In genomic region chr2:227517724-227518123, GRCh38 we compare ENCODE assay signal across 15 cellular contexts. TPM values are rescaled to one million over a fixed set of nuclear protein-coding genes. Genes with fewer than 3 reads are reported as not detected.
A peak's percentile ranks its signal among the peaks of the same experiment; 100 is the strongest.
DNase-seq lines count a peak whose midpoint lies in the region; ATAC-seq, FAIRE-seq and TF ChIP-seq lines count a peak whose summit lies in the region.
"Had no signal": no experiment of that assay in that cellular context is flagged by ENCODE, and none has a peak within 500 bp of the region (broad histone marks: within the 10 kb centered on the region; RNA-seq: fewer than 3 reads in every experiment).

No MANE protein-coding gene starts in this region.

- no peak overlapping the region for H3K18ac ChIP-seq in H9 (ENCODE audit: insufficient read length, low read depth, low read length)

- no peak overlapping the region for H2BK20ac ChIP-seq in H9 (ENCODE audit: low read depth, low read length, poor library complexity, severe bottlenecking)

- H3K9ac ChIP-seq in astrocyte (ENCODE audit: low read length) (no peak overlapping the region), H9 (ENCODE audit: extremely low read depth, insufficient read length, low read length) (no peak overlapping the region)

- H3K27me3 ChIP-seq in astrocyte (ENCODE audit: insufficient read depth, low read length) (no peaks in the 10 kb centered on the region), sigmoid colon (no peaks in the 10 kb centered on the region), H9 (ENCODE audit: insufficient read depth, low read length) (no peaks in the 10 kb centered on the region)

- H4K91ac ChIP-seq in H9 (ENCODE audit: insufficient read length, low read depth, low read length) = no peak overlapping the region

- no peak overlapping the region for H4K5ac ChIP-seq in H9 (ENCODE audit: insufficient read length, low read depth, low read length)

- no peak for DNase-seq in A549 (ENCODE audit: low read depth in 1 of 2, low spot score in 1 of 2)
- no peak for DNase-seq in GM19239 (ENCODE audit: insufficient read length, low spot score)
- no peak for DNase-seq in astrocyte (ENCODE audit: low read depth)
- DNase-seq in sigmoid colon = no peak
- no peak for DNase-seq in H9
- no peak for DNase-seq in stimulated activated CD8-positive, alpha-beta memory T cell treated with anti-CD3 and anti-CD28 coated beads, Interleukin-4, amount 100 ng/mL, for 48 hours
- DNase-seq in naive thymus-derived CD8-positive, alpha-beta T cell = no peak
- DNase-seq: CD4-positive, alpha-beta memory T cell; DMS79 treated with DMSO at 0.1 percent for 48 hours; NCI-H1048; NCI-H1436 treated with DMSO at 0.1 percent for 48 hours; NCI-H2081; NCI-H748 treated with DMSO at 0.1 percent for 48 hours; OCI-M1; RPMI8226 had no signal

- H2AFZ ChIP-seq in astrocyte (ENCODE audit: low read depth, low read length) (no peak overlapping the region), H9 (ENCODE audit: low read length) (no peak overlapping the region)

- no peak for TF ChIP-seq RAD21 in A549 (conservative IDR thresholded peaks at IDR 0.05 in 1 of 2, IDR thresholded peaks at IDR 0.05 in 1 of 2)

- no peak overlapping the region for H3K27ac ChIP-seq in A549
- no peak overlapping the region for H3K27ac ChIP-seq in astrocyte (ENCODE audit: low read depth, low read length)
- peak overlapping the region in 3 of 4 donors; percentile 44 to 55 (median 49) for H3K27ac ChIP-seq in sigmoid colon
- no peak overlapping the region for H3K27ac ChIP-seq in H9 (ENCODE audit: insufficient read length, low read depth, low read length)

- TF ChIP-seq CTCF in A549 (IDR thresholded peaks at IDR 0.05) (no peak), astrocyte (IDR thresholded peaks at IDR 0.05; ENCODE audit: insufficient read depth, low read depth, low read length) (no peak), sigmoid colon (IDR thresholded peaks at IDR 0.05) (no peak), H9 (conservative IDR thresholded peaks at IDR 0.05) (no peak)

- H3K4me3 ChIP-seq in A549 (no peak overlapping the region), astrocyte (ENCODE audit: insufficient read depth, low read depth, low read length) (no peak overlapping the region), sigmoid colon (no peak overlapping the region)

- H3K4me1 Mint-ChIP-seq in astrocyte (ENCODE audit: low read depth, unreplicated experiment) = peaks cover 40% of the 10 kb centered on the region
- H3K4me1 Mint-ChIP-seq in H9 = peaks cover 34 to 40% of the 10 kb centered on the region in 2 experiments
- peaks cover 27 to 82% (median 58%) of the 10 kb centered on the region in 4 donors for H3K4me1 Mint-ChIP-seq in naive thymus-derived CD8-positive, alpha-beta T cell

- no peak overlapping the region for H2BK15ac ChIP-seq in H9 (ENCODE audit: low read depth, low read length)

- H3K79me2 ChIP-seq in astrocyte (ENCODE audit: insufficient read depth, low read length) (peaks cover 97% of the 10 kb centered on the region), H9 (ENCODE audit: insufficient read depth, low read length) (peaks cover 15% of the 10 kb centered on the region; the same call in 1 of the 2 replicates)

- TF ChIP-seq EP300 in A549 (IDR thresholded peaks at IDR 0.05) (no peak), sigmoid colon (IDR thresholded peaks at IDR 0.05) (no peak)

- H3K4me2 ChIP-seq in A549 (peak overlapping the region; percentile 19), astrocyte (ENCODE audit: low read length) (peak overlapping the region; percentile 13), H9 (ENCODE audit: insufficient read depth, insufficient read length, low read length) (no peak overlapping the region)

- H2BK12ac ChIP-seq in H9 (ENCODE audit: insufficient read length, low read depth, low read length) = no peak overlapping the region

- H3K27me3 Mint-ChIP-seq in astrocyte (ENCODE audit: low read depth, unreplicated experiment) = no peaks in the 10 kb centered on the region
- H3K27me3 Mint-ChIP-seq in H9 (ENCODE audit: low read depth) = no peaks in the 10 kb centered on the region
- H3K27me3 Mint-ChIP-seq in naive thymus-derived CD8-positive, alpha-beta T cell = no peaks in the 10 kb centered on the region
- H3K27me3 Mint-ChIP-seq: CD4-positive, alpha-beta memory T cell had no signal

- no peak overlapping the region for H3K4ac ChIP-seq in H9 (ENCODE audit: low read depth, low read length)

- H3K14ac ChIP-seq in H9 (ENCODE audit: insufficient read depth, low read length) = no peak overlapping the region

- H3K56ac ChIP-seq in H9 (ENCODE audit: insufficient read length, low read depth, low read length) = no peak overlapping the region

- H3K4me1 ChIP-seq in A549 = peaks cover 83% of the 10 kb centered on the region
- H3K4me1 ChIP-seq in astrocyte (ENCODE audit: insufficient read depth, low read length) = peaks cover 4% of the 10 kb centered on the region
- peaks cover 0 to 52% (median 48%) of the 10 kb centered on the region in 4 donors for H3K4me1 ChIP-seq in sigmoid colon
- no peaks in the 10 kb centered on the region for H3K4me1 ChIP-seq in H9 (ENCODE audit: insufficient read depth, low read length)

- no peak overlapping the region for H2BK5ac ChIP-seq in H9 (ENCODE audit: insufficient read length, low read length)

- H4K8ac ChIP-seq in H9 (replicated peaks; ENCODE audit: insufficient read length, low read depth, low read length) = no peak overlapping the region

- H4K20me1 ChIP-seq in astrocyte (ENCODE audit: insufficient read depth, low read length) = peaks cover 82% of the 10 kb centered on the region
- no peaks in the 10 kb centered on the region for H4K20me1 ChIP-seq in H9 (ENCODE audit: control insufficient read depth, insufficient read depth, insufficient read length)

- H3K36me3 ChIP-seq in astrocyte (ENCODE audit: insufficient read depth, low read length) (peaks cover 10% of the 10 kb centered on the region), sigmoid colon (no peaks in the 10 kb centered on the region)

- CTCF ChIA-PET in A549 (lab: Yijun Ruan, JAX) = interaction anchor here (1.6 kb wide), 1 partner anchor 248 kb away, joined by 3 read pairs; no protein-coding TSS in a partner anchor

- H3T11ph ChIP-seq in H9 (ENCODE audit: low read length) = no peak overlapping the region

- TF ChIP-seq POLR2A in A549 (IDR thresholded peaks at IDR 0.05; ENCODE audit: low read length) = no peak
- no peak for TF ChIP-seq POLR2A in sigmoid colon (IDR thresholded peaks at IDR 0.05)

- no peak for FAIRE-seq in A549 (lab: Jason Lieb, UNC)
- peak; percentile 8 for FAIRE-seq in GM19239 (lab: Jason Lieb, UNC)
- no peak for FAIRE-seq in astrocyte (lab: Jason Lieb, UNC)

- H3K9me3 Mint-ChIP-seq in astrocyte (ENCODE audit: unreplicated experiment) (no peaks in the 10 kb centered on the region), H9 (no peaks in the 10 kb centered on the region)
- no peaks in the 10 kb centered on the region for H3K9me3 Mint-ChIP-seq in naive thymus-derived CD8-positive, alpha-beta T cell
- H3K9me3 Mint-ChIP-seq: CD4-positive, alpha-beta memory T cell had no signal

- no peak for ATAC-seq in A549
- ATAC-seq in naive thymus-derived CD8-positive, alpha-beta T cell = no peak

- H3K9me3 ChIP-seq in A549 (no peaks in the 10 kb centered on the region), astrocyte (ENCODE audit: insufficient read depth, low read depth, low read length) (no peaks in the 10 kb centered on the region), sigmoid colon (no peaks in the 10 kb centered on the region), H9 (ENCODE audit: control insufficient read depth, low read depth, low read length) (no peaks in the 10 kb centered on the region)

- no peak overlapping the region for H3K4me3 Mint-ChIP-seq in astrocyte (ENCODE audit: unreplicated experiment)
- no peak overlapping the region for H3K4me3 Mint-ChIP-seq in H9
- peak overlapping the region in 2 of 10 donors; percentile 2 to 15 for H3K4me3 Mint-ChIP-seq in naive thymus-derived CD8-positive, alpha-beta T cell

- H2BK120ac ChIP-seq in H9 (ENCODE audit: low read depth, low read length, poor library complexity, severe bottlenecking) = no peak overlapping the region

- WGBS in A549 (ENCODE audit: missing lambda C conversion rate) = 69% methylated on average over 5 of the region's 5 CpGs
- WGBS in sigmoid colon, 2 donors = 87 to 90% methylated on average over 5 of the region's 5 CpGs
- WGBS in H9 (ENCODE audit: extremely low coverage, insufficient read length, low lambda C conversion rate) = no CpG with 5 or more reads among the region's 5 CpGs

- H2AK5ac ChIP-seq in H9 (ENCODE audit: insufficient read length, low read length) = no peak overlapping the region

- no peak overlapping the region for H3K23ac ChIP-seq in H9 (ENCODE audit: insufficient read length, low read depth, low read length)

- H3K27ac Mint-ChIP-seq in astrocyte (ENCODE audit: unreplicated experiment) (peak overlapping the region; percentile 83), H9 (no peak overlapping the region)
- peak overlapping the region in 3 of 10 donors; percentile 12 to 64 (median 13) for H3K27ac Mint-ChIP-seq in naive thymus-derived CD8-positive, alpha-beta T cell

- peaks cover 2% of the 10 kb centered on the region for H3K36me3 Mint-ChIP-seq in astrocyte (ENCODE audit: low read depth, unreplicated experiment)
- peaks cover 0 to 19% (median 15%) of the 10 kb centered on the region in 3 experiments; a peak in 6 of 7 replicates for H3K36me3 Mint-ChIP-seq in H9 (ENCODE audit: insufficient read depth in 1 of 3, low read depth in 3 of 3)
- H3K36me3 Mint-ChIP-seq in naive thymus-derived CD8-positive, alpha-beta T cell = peaks cover 0 to 36% (median 0%) of the 10 kb centered on the region in 3 donors

- intact Hi-C loops in sigmoid colon (cut with DNase I) = loop anchor here (5.0 kb wide), 1 partner anchor 45 kb away; the partner anchor contains the start of gene AGFG1

- H3K79me1 ChIP-seq in H9 (ENCODE audit: insufficient read depth, low read depth, low read length, poor library complexity, severe bottlenecking) = peaks cover 8% of the 10 kb centered on the region

- no peaks in the 10 kb centered on the region for H3K23me2 ChIP-seq in H9 (ENCODE audit: insufficient read length, low read depth, low read length, poor library complexity, severe bottlenecking)

- POLR2A ChIA-PET in A549 (lab: Yijun Ruan, JAX) = no interaction called here
- POLR2A ChIA-PET in naive thymus-derived CD8-positive, alpha-beta T cell (lab: Charles Lee) = no interaction called here

TF ChIP-seq in A549, 52 proteins besides CTCF, POLR2A, EP300 and RAD21 (continues in another document):
- TF ChIP-seq CBX8 (IDR thresholded peaks at IDR 0.05) = no peak
- TF ChIP-seq SREBF2 (IDR thresholded peaks at IDR 0.05) = no peak

RNA-seq across cellular contexts. Expression of gene AGFG1, which starts 45.8 kb away (rescaled TPM):
- 384 and 415 TPM in 2 replicates for polyA plus RNA-seq in A549 (2011; rRNA removed)
- 107 and 152 TPM in 2 replicates for polyA plus RNA-seq in A549 (2012; cell fraction: cytosol; rRNA removed)
- 116 and 183 TPM in 2 replicates for polyA plus RNA-seq in A549 (2012; cell fraction: nucleus; rRNA removed)
- polyA plus RNA-seq in A549 (2017; fragmentation: RNase III; extraction: RNeasy Plus Mini Kit Qiagen cat#74134 plus additional on column Dnase treatment) = 96.9 to 104 TPM (median 100 TPM) in 3 replicates
- 677 and 730 TPM in 2 replicates for polyA minus RNA-seq in A549 (2011; rRNA and poly(A)+ RNA removed)
- 84.1 and 87.9 TPM in 2 replicates for total RNA-seq in astrocyte
- 10 to 100 TPM; 41.8 to 53.9 (median 44.1) TPM for total RNA-seq in sigmoid colon
- polyA plus RNA-seq in sigmoid colon = 10 to 100 TPM; 36.0 to 49.5 (median 43.6) TPM
- 106 and 109 TPM in 2 replicates for total RNA-seq in H9 (2021)
- 10 to 100 TPM; 52.9 to 55.0 TPM for total RNA-seq in naive thymus-derived CD8-positive, alpha-beta T cell
- 10 to 100 TPM; 11.8 to 41.5 (median 24.6) TPM for polyA plus RNA-seq in naive thymus-derived CD8-positive, alpha-beta T cell

Comparison
In these comparisons a context has a peak if more than half of its experiments do, and no peak if none do; other contexts are left out.
1. H3K27ac ChIP-seq: peak in sigmoid colon (3 of 4); none in A549 (0 of 2), astrocyte (single experiment) and H9 (single experiment).